1 cellular context compared by ENCODE assay signal in the genomic region with DNA sequence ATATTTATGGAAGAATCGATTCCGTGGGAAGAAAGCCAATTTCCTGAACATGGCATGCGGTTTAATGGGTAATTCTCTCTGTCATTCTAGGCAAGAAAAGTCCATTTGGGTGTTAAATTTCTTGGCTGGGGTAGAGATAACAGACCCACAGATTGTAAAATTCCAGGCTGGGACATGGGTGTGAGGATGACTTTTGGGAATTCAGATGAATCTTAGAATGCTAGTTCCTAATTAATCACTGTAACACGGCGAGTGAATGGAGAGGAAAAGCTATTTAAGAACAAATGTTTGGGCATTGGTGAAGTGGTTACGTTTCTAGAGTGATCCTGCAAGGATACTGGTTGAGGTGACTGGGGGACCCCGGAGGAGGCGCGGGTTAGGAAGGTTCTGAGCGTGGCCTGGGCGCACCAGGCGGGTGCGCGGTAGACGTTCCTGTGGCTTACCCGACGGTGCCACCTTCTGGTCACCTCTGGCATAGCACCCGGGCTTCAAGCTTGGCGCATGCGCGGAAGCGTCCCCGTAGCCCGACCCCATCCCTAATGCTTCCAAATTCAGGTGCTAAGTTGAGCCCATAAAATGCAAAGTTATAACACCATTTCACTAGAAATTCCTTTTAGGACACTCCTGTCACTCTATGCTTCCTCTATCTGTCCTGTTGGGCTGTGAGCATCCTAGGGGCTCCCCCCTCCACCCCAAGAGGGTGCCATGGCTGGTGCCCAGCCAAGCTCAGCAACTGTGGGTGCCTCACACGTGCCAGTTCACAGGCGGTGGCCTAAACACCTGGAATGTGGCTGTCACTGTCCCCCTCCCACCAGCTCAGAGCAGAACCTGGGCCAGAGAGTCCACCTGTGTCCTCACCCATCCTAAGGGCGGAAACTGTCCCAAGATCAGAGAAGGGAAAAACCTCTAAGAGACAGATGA.
TF ChIP-seq lines count a peak whose summit lies in the region.

No MANE protein-coding gene starts in this region.

TF ChIP-seq in GM23338, 12 proteins besides CTCF, POLR2A, EP300 and RAD21 (continued from another document):
- no peak for TF ChIP-seq ZNF462 (CRISPR knock-in tag; IDR thresholded peaks at IDR 0.05)
- TF ChIP-seq EZH2phosphoT487 (IDR thresholded peaks at IDR 0.05; ENCODE audit: unreplicated experiment) = no peak
